ENCODE assay signal across 1 cellular context in the genomic region with DNA sequence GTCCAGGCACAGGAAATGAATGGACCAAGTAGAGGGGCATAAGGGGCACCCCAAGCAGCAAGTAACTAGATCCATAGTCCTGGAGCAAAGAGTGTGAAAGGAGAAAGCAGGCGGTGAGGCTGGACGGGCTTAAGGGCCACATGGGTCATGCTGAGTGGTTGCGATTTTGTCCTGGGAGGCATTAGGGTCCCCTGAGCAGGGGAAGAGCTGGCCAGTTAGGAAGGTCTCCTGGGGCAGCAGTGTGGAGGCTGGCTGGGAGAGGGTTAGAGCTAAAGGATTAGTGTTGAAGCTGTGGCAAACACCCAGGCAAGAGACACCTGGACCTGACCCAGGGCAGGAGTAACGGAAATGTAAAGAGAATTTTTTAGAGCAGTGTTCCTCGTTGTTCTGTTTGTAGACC.
A peak's percentile ranks its signal among the peaks of the same experiment; 100 is the strongest.
TF ChIP-seq lines count a peak whose summit lies in the region.

No MANE protein-coding gene starts in this region.

TF ChIP-seq in K562, 482 proteins besides CTCF, POLR2A, EP300 and RAD21:
- TF ChIP-seq MCM7 (IDR thresholded peaks at IDR 0.05) (0 out of 4 replicates have a peak, but pooled peaks of 1 of the 2 experiments have one; percentile 61), ZNF551 (CRISPR knock-in tag; IDR thresholded peaks at IDR 0.05) (no peak)
